Comparison of ENCODE assay signal across 1 cellular context in the genomic region with DNA sequence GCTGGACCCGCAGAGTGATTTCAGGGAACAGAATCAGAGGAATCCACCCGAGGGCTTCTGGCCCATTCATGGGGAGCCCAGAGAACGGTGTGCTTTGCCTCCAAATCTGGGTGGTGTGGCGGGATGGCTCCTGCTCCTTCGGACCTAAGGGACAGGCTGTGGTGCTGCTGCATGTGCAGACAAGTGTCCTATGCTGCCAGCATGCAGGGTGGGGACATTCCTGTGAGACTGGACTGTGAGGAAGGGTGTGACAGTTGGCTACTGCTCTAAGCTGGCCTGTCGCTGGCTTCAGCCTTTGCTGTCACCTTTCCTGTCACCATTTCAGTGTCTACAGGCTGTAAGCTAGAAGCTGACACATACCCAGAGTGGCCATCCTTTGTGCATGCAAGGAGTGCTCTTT.
TF ChIP-seq lines count a peak whose summit lies in the region.

No MANE protein-coding gene starts in this region.

TF ChIP-seq in neural cell, 6 proteins besides CTCF, POLR2A, EP300 and RAD21 (continued from another document):
- TF ChIP-seq, protein P1, sequence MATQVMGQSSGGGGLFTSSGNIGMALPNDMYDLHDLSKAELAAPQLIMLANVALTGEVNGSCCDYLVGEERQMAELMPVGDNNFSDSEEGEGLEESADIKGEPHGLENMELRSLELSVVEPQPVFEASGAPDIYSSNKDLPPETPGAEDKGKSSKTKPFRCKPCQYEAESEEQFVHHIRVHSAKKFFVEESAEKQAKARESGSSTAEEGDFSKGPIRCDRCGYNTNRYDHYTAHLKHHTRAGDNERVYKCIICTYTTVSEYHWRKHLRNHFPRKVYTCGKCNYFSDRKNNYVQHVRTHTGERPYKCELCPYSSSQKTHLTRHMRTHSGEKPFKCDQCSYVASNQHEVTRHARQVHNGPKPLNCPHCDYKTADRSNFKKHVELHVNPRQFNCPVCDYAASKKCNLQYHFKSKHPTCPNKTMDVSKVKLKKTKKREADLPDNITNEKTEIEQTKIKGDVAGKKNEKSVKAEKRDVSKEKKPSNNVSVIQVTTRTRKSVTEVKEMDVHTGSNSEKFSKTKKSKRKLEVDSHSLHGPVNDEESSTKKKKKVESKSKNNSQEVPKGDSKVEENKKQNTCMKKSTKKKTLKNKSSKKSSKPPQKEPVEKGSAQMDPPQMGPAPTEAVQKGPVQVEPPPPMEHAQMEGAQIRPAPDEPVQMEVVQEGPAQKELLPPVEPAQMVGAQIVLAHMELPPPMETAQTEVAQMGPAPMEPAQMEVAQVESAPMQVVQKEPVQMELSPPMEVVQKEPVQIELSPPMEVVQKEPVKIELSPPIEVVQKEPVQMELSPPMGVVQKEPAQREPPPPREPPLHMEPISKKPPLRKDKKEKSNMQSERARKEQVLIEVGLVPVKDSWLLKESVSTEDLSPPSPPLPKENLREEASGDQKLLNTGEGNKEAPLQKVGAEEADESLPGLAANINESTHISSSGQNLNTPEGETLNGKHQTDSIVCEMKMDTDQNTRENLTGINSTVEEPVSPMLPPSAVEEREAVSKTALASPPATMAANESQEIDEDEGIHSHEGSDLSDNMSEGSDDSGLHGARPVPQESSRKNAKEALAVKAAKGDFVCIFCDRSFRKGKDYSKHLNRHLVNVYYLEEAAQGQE (IDR thresholded peaks at IDR 0.05; ENCODE audit: borderline replicate concordance) = no peak
- no peak for TF ChIP-seq EZH2 (IDR thresholded peaks at IDR 0.05; ENCODE audit: borderline replicate concordance, insufficient read depth, low read length, poor library complexity, severe bottlenecking)
